Comparison of ENCODE assay signal across 28 cellular contexts in genomic region chr15:87263296-87263695, GRCh38.
"Had no signal": no experiment of that assay in that cellular context is flagged by ENCODE, and none has a peak within 500 bp of the region (broad histone marks: within the 10 kb centered on the region; RNA-seq: fewer than 3 reads in every experiment).

No MANE protein-coding gene starts in this region.

- H3K27me3 Mint-ChIP-seq: activated CD4-positive, alpha-beta T cell treated with anti-CD3 and anti-CD28 coated beads, Interleukin-2, amount 10 ng/mL, durations not matched to agents 24 days and 14 days had no signal

- H3K36me3 Mint-ChIP-seq: activated CD4-positive, alpha-beta memory T cell treated with anti-CD3 and anti-CD28 coated beads for 36 hours; activated naive CD4-positive, alpha-beta T cell treated with anti-CD3 and anti-CD28 coated beads, Interleukin-2, amount 50 U/mL, for 24 hours; activated naive CD8-positive, alpha-beta T cell treated with anti-CD3 and anti-CD28 coated beads for 36 hours had no signal

- H3K4me1 ChIP-seq: adrenal gland, body of pancreas, colonic mucosa, esophagus squamous epithelium had no signal

- H3K36me3 ChIP-seq: adrenal gland, cardiac muscle cell, colonic mucosa, esophagus squamous epithelium had no signal

- H3K4me3 Mint-ChIP-seq: activated CD4-positive, alpha-beta memory T cell treated with anti-CD3 and anti-CD28 coated beads for 36 hours; activated CD4-positive, alpha-beta T cell treated with anti-CD3 and anti-CD28 coated beads for 36 hours; activated CD4-positive, alpha-beta T cell treated with anti-CD3 and anti-CD28 coated beads, Interleukin-2, amount 10 ng/mL, durations not matched to agents 24 days and 14 days; activated naive CD4-positive, alpha-beta T cell treated with anti-CD3 and anti-CD28 coated beads for 36 hours; activated naive CD4-positive, alpha-beta T cell treated with anti-CD3 and anti-CD28 coated beads, Interleukin-2, amount 50 U/mL, for 24 hours; activated naive CD8-positive, alpha-beta T cell treated with anti-CD3 and anti-CD28 coated beads for 36 hours; activated naive CD8-positive, alpha-beta T cell treated with anti-CD3 and anti-CD28 coated beads, Interleukin-2, amount 50 U/mL, for 24 hours; activated T-cell treated with anti-CD3 and anti-CD28 coated beads, Interleukin-2, amount 50 U/mL, for 24 hours; activated T-helper 1 cell treated with anti-CD3 and anti-CD28 coated beads, Interleukin-12 subunit alpha, Interleukin-12 subunit beta, Interleukin-2, Interleukin-4 antibody, amounts not matched to agents 30 ng/mL and 10 ng/mL and 1 ng/mL, durations not matched to agents 14 hours and 24 hours and 36 hours had no signal

- H3K9me3 Mint-ChIP-seq: activated naive CD4-positive, alpha-beta T cell treated with anti-CD3 and anti-CD28 coated beads for 36 hours had no signal

- H3K4me1 Mint-ChIP-seq: activated CD4-positive, alpha-beta T cell treated with anti-CD3 and anti-CD28 coated beads for 36 hours; activated CD4-positive, alpha-beta T cell treated with anti-CD3 and anti-CD28 coated beads, Interleukin-2, amount 10 ng/mL, durations not matched to agents 24 days and 14 days; activated naive CD4-positive, alpha-beta T cell treated with anti-CD3 and anti-CD28 coated beads, Interleukin-2, amount 50 U/mL, for 24 hours; activated naive CD8-positive, alpha-beta T cell treated with anti-CD3 and anti-CD28 coated beads for 36 hours; activated naive CD8-positive, alpha-beta T cell treated with anti-CD3 and anti-CD28 coated beads, Interleukin-2, amount 50 U/mL, for 24 hours had no signal

- H3K27me3 ChIP-seq: adrenal gland, body of pancreas, cardiac muscle cell, colonic mucosa, esophagus squamous epithelium had no signal

- H3K27ac ChIP-seq: adrenal gland, body of pancreas, cardiac muscle cell, colonic mucosa, epithelial cell of prostate, esophagus squamous epithelium had no signal

- H3K9me3 ChIP-seq: adrenal gland, body of pancreas, colonic mucosa, esophagus squamous epithelium had no signal

- H3K27ac Mint-ChIP-seq: activated CD4-positive, alpha-beta memory T cell treated with anti-CD3 and anti-CD28 coated beads for 36 hours; activated CD4-positive, alpha-beta T cell treated with anti-CD3 and anti-CD28 coated beads for 36 hours; activated CD4-positive, alpha-beta T cell treated with anti-CD3 and anti-CD28 coated beads, Interleukin-2, amount 10 ng/mL, durations not matched to agents 24 days and 14 days; activated naive CD4-positive, alpha-beta T cell treated with anti-CD3 and anti-CD28 coated beads for 36 hours; activated naive CD4-positive, alpha-beta T cell treated with anti-CD3 and anti-CD28 coated beads, Interleukin-2, amount 50 U/mL, for 24 hours; activated naive CD8-positive, alpha-beta T cell treated with anti-CD3 and anti-CD28 coated beads for 36 hours; activated naive CD8-positive, alpha-beta T cell treated with anti-CD3 and anti-CD28 coated beads, Interleukin-2, amount 50 U/mL, for 24 hours; activated T-cell treated with anti-CD3 and anti-CD28 coated beads, Interleukin-2, amount 50 U/mL, for 24 hours; activated T-helper 1 cell treated with anti-CD3 and anti-CD28 coated beads, Interleukin-12 subunit alpha, Interleukin-12 subunit beta, Interleukin-2, Interleukin-4 antibody, amounts not matched to agents 30 ng/mL and 10 ng/mL and 1 ng/mL, durations not matched to agents 14 hours and 24 hours and 36 hours; activated T-helper 2 cell treated with anti-CD3 and anti-CD28 coated beads, Interferon-gamma antibody, Interleukin-2, Interleukin-4, amounts not matched to agents 10 μg/mL and 5 μg/mL and 100 μg/mL, durations not matched to agents 14 hours and 24 hours and 36 hours had no signal

- H3K4me3 ChIP-seq: adrenal gland, body of pancreas, cardiac muscle cell, colonic mucosa, esophagus squamous epithelium had no signal

- ATAC-seq: activated CD4-positive, alpha-beta T cell treated with anti-CD3 and anti-CD28 coated beads for 36 hours; activated naive CD8-positive, alpha-beta T cell treated with anti-CD3 and anti-CD28 coated beads, Interleukin-2, amount 50 U/mL, for 24 hours; body of pancreas had no signal

- DNase-seq: activated CD4-positive, alpha-beta memory T cell treated with anti-CD3 and anti-CD28 coated beads for 36 hours; activated CD4-positive, alpha-beta T cell treated with anti-CD3 and anti-CD28 coated beads for 36 hours; activated CD4-positive, alpha-beta T cell treated with anti-CD3 and anti-CD28 coated beads, Interleukin-2, amount 10 ng/mL, durations not matched to agents 24 days and 14 days; activated CD4-positive, CD25-positive, alpha-beta regulatory T cell; activated CD4-positive, CD25-positive, alpha-beta regulatory T cell treated with anti-CD3 and anti-CD28 coated beads, Interleukin-2, amount 50 U/mL, for 72 hours; activated CD8-positive, alpha-beta memory T cell treated with anti-CD3 and anti-CD28 coated beads, Interleukin-2, amount 50 U/mL, for 48 hours; activated effector memory CD4-positive, alpha-beta T cell treated with anti-CD3 and anti-CD28 coated beads, Interleukin-2, amount 50 U/mL, for 16 hours; activated naive CD4-positive, alpha-beta T cell treated with anti-CD3 and anti-CD28 coated beads for 36 hours; activated naive CD8-positive, alpha-beta T cell treated with anti-CD3 and anti-CD28 coated beads for 36 hours; activated naive CD8-positive, alpha-beta T cell treated with anti-CD3 and anti-CD28 coated beads, Interleukin-2, amount 50 U/mL, for 24 hours; activated T-cell treated with anti-CD3 and anti-CD28 coated beads for 4 hours; activated T-cell treated with anti-CD3 and anti-CD28 coated beads, Interleukin-2, amount 50 U/mL, for 24 hours; adrenal gland; amygdala; aorta; body of pancreas; central memory CD4-positive, alpha-beta T cell; cerebellar nuclear complex; colonic mucosa; effector CD8-positive, alpha-beta T cell; esophagus squamous epithelium; head of caudate nucleus; T-helper 2 cell had no signal
